ENCODE assay signal across 16 cellular contexts in the genomic region with DNA sequence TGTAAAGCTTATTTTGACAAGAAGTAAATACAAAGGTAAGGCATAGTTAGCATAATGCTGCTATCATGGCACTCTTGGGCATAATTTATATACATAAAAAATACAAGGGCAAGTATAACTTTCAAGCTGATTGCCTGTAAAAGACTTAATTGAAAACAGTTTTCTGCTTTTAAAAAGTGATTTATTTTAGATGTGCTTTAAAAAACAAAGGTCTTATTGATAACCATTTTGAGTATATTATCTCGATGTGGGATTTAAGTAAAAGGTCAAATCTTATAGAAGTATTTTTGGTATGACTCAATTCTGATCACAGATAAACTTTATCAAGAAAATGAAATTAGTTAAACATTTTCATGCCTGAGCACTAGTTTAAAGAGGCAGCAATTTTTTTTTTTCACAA.
DNase-seq lines count a peak whose midpoint lies in the region; ATAC-seq and TF ChIP-seq lines count a peak whose summit lies in the region.
"Had no signal": no experiment of that assay in that cellular context is flagged by ENCODE, and none has a peak within 500 bp of the region (broad histone marks: within the 10 kb centered on the region; RNA-seq: fewer than 3 reads in every experiment).

No MANE protein-coding gene starts in this region.

- DNase-seq in SK-N-SH, result no peak
- no peak for DNase-seq in T-helper 17 cell
- DNase-seq in GM10248 (ENCODE audit: extremely low spot score), result no peak
- DNase-seq: 8988T; CD4-positive, alpha-beta T cell; DMS153; DMS79; GDM1; H9 had no signal

- no peaks in the 10 kb centered on the region for H3K27me3 ChIP-seq in SK-N-SH (ENCODE audit: insufficient read depth)
- H3K27me3 ChIP-seq: BLaER1 treated with 17β-estradiol and CSF1 and Interleukin-3, amounts not matched to agents 10 nM and 100 nM had no signal

- H3K9me3 ChIP-seq in SK-N-SH (no peaks in the 10 kb centered on the region), HEK293 (ENCODE audit: control insufficient read depth, insufficient read depth, low read depth, low read length) (no peaks in the 10 kb centered on the region), T-helper 17 cell (ENCODE audit: control insufficient read depth, low read length, poor library complexity, severe bottlenecking) (no peaks in the 10 kb centered on the region)

- no peak overlapping the region for H3K27ac ChIP-seq in SK-N-SH (ENCODE audit: low read depth in 2 of 2, low read length in 1 of 2)
- H3K27ac ChIP-seq in HEK293 (ENCODE audit: extremely low read depth, low read depth, low read length), result no peak overlapping the region
- H3K27ac ChIP-seq: BLaER1 treated with 17β-estradiol and CSF1 and Interleukin-3, amounts not matched to agents 10 nM and 100 nM had no signal

- H3K36me3 ChIP-seq in SK-N-SH (replicated peaks in 1 of 2; ENCODE audit: control insufficient read depth in 1 of 2, insufficient read depth in 2 of 2, low read length in 1 of 2) (no peaks in the 10 kb centered on the region), HEK293 (ENCODE audit: control insufficient read depth in 2 of 2, insufficient read depth in 1 of 2, low read length in 2 of 2) (no peaks in the 10 kb centered on the region)
- H3K36me3 ChIP-seq: BLaER1 treated with 17β-estradiol and CSF1 and Interleukin-3, amounts not matched to agents 10 nM and 100 nM had no signal

- no peak for TF ChIP-seq EP300 in SK-N-SH (IDR thresholded peaks at IDR 0.05; ENCODE audit: borderline replicate concordance in 1 of 2, low read depth in 1 of 2, low read length in 1 of 2)

- no peak overlapping the region for H2AFZ ChIP-seq in SK-N-SH (ENCODE audit: low read depth)

- H3K4me3 Mint-ChIP-seq in T-helper 17 cell, result no peak overlapping the region
- H3K4me3 Mint-ChIP-seq: B cell; CD4-positive, alpha-beta T cell; H9 had no signal

- H3K27ac Mint-ChIP-seq in T-helper 17 cell, result peak overlapping the region; percentile 12
- H3K27ac Mint-ChIP-seq: B cell; CD4-positive, alpha-beta T cell; H9 had no signal

- CTCF ChIA-PET in SK-N-SH (lab: Yijun Ruan, JAX) (interaction anchor here (1.1 to 1.6 kb wide), 3 partner anchors 10 to 18 kb away, joined by 3 to 4 read pairs (median 3); no protein-coding TSS in a partner anchor), HEK293 (lab: Yijun Ruan, JAX) (interaction anchor here (0.6 to 1.8 kb wide), 2 partner anchors 10 to 67 kb away, joined by 3 to 5 read pairs; no protein-coding TSS in a partner anchor), GM10248 (lab: Yijun Ruan, JAX) (interaction anchor here (1.1 kb wide), 1 partner anchor 41 kb away, joined by 3 read pairs; no protein-coding TSS in a partner anchor)

- no peak overlapping the region for H3K9ac ChIP-seq in SK-N-SH
- H3K9ac ChIP-seq: BLaER1 treated with 17β-estradiol and CSF1 and Interleukin-3, amounts not matched to agents 10 nM and 100 nM had no signal

- TF ChIP-seq CTCF in SK-N-SH (IDR thresholded peaks at IDR 0.05), result no peak
- TF ChIP-seq CTCF in HEK293 (tag by site-specific recombination; IDR thresholded peaks at IDR 0.05), result no peak
- TF ChIP-seq CTCF in GM10248 (IDR thresholded peaks at IDR 0.05; ENCODE audit: control extremely low read depth, extremely low read depth, low read depth, missing control alignments), result no peak

- H3K36me3 Mint-ChIP-seq in T-helper 17 cell (ENCODE audit: low read depth), result no peaks in the 10 kb centered on the region

- H4K20me1 ChIP-seq in SK-N-SH (ENCODE audit: insufficient read depth), result no peaks in the 10 kb centered on the region
- H4K20me1 ChIP-seq: BLaER1 treated with 17β-estradiol and CSF1 and Interleukin-3, amounts not matched to agents 10 nM and 100 nM had no signal

- H3K4me1 Mint-ChIP-seq in T-helper 17 cell, result peaks cover 27% of the 10 kb centered on the region
- H3K4me1 Mint-ChIP-seq: B cell had no signal

- WGBS in SK-N-SH (ENCODE audit: low lambda C conversion rate), result 18% methylated on average over 1 of the region's 1 CpG

- H3K79me2 ChIP-seq in SK-N-SH (ENCODE audit: insufficient read depth), result no peaks in the 10 kb centered on the region

- H3K4me3 ChIP-seq in SK-N-SH (ENCODE audit: low read depth in 2 of 2, low read length in 1 of 2) (no peak overlapping the region), HEK293 (ENCODE audit: low read depth, low read length) (no peak overlapping the region)
- H3K4me3 ChIP-seq: BLaER1 treated with 17β-estradiol and CSF1 and Interleukin-3, amounts not matched to agents 10 nM and 100 nM had no signal

- no peak for TF ChIP-seq RAD21 in SK-N-SH (IDR thresholded peaks at IDR 0.05; ENCODE audit: low read length)

- H3F3A ChIP-seq in SK-N-SH (replicated peaks; ENCODE audit: insufficient read depth), result no peaks in the 10 kb centered on the region

- H3K4me1 ChIP-seq in SK-N-SH (ENCODE audit: control insufficient read depth in 1 of 2, insufficient read depth in 2 of 2, low read depth in 1 of 2, low read length in 1 of 2), result peaks cover 0 to 2% of the 10 kb centered on the region in 2 experiments; a peak in 1 of 4 replicates
- H3K4me1 ChIP-seq in HEK293 (ENCODE audit: control insufficient read depth, insufficient read depth, low read length), result peaks cover 8% of the 10 kb centered on the region
- H3K4me1 ChIP-seq: BLaER1 treated with 17β-estradiol and CSF1 and Interleukin-3, amounts not matched to agents 10 nM and 100 nM had no signal

- H3K4me2 ChIP-seq in SK-N-SH, result no peak overlapping the region
- H3K4me2 ChIP-seq: BLaER1 treated with 17β-estradiol and CSF1 and Interleukin-3, amounts not matched to agents 10 nM and 100 nM had no signal

- ATAC-seq in SK-N-SH treated with all-trans-retinoic acid at 6 μM for 48 hours (no peak), T-helper 17 cell (no peak), GM21526 (IDR thresholded peaks at IDR 0.05; ENCODE audit: low FRiP score, unreplicated experiment) (no peak), GM19328 (IDR thresholded peaks at IDR 0.05; ENCODE audit: unreplicated experiment) (no peak)
- ATAC-seq: HepG2 had no signal

- POLR2A ChIA-PET in SK-N-SH (lab: Yijun Ruan, JAX) (no interaction called here), HEK293 (lab: Yijun Ruan, JAX) (no interaction called here), GM10248 (lab: Yijun Ruan, JAX) (no interaction called here)

- H3K27me3 Mint-ChIP-seq in T-helper 17 cell, result no peaks in the 10 kb centered on the region
- H3K27me3 Mint-ChIP-seq: CD4-positive, alpha-beta T cell had no signal

- no peaks in the 10 kb centered on the region for H3K9me2 ChIP-seq in SK-N-SH

TF ChIP-seq in SK-N-SH treated with all-trans-retinoic acid at 6 μM for 48 hours, 23 proteins besides CTCF, POLR2A, EP300 and RAD21 (continues in another document):
- TF ChIP-seq ISL1 (CRISPR knock-in tag; IDR thresholded peaks at IDR 0.05), result peak; percentile 88
- TF ChIP-seq, protein P1, sequence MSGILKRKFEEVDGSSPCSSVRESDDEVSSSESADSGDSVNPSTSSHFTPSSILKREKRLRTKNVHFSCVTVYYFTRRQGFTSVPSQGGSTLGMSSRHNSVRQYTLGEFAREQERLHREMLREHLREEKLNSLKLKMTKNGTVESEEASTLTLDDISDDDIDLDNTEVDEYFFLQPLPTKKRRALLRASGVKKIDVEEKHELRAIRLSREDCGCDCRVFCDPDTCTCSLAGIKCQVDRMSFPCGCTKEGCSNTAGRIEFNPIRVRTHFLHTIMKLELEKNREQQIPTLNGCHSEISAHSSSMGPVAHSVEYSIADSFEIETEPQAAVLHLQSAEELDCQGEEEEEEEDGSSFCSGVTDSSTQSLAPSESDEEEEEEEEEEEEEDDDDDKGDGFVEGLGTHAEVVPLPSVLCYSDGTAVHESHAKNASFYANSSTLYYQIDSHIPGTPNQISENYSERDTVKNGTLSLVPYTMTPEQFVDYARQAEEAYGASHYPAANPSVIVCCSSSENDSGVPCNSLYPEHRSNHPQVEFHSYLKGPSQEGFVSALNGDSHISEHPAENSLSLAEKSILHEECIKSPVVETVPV (CRISPR knock-in tag; IDR thresholded peaks at IDR 0.05), result no peak

TF ChIP-seq in SK-N-SH, 30 proteins besides CTCF, POLR2A, EP300 and RAD21 (continues in another document):
- TF ChIP-seq, protein P2, sequence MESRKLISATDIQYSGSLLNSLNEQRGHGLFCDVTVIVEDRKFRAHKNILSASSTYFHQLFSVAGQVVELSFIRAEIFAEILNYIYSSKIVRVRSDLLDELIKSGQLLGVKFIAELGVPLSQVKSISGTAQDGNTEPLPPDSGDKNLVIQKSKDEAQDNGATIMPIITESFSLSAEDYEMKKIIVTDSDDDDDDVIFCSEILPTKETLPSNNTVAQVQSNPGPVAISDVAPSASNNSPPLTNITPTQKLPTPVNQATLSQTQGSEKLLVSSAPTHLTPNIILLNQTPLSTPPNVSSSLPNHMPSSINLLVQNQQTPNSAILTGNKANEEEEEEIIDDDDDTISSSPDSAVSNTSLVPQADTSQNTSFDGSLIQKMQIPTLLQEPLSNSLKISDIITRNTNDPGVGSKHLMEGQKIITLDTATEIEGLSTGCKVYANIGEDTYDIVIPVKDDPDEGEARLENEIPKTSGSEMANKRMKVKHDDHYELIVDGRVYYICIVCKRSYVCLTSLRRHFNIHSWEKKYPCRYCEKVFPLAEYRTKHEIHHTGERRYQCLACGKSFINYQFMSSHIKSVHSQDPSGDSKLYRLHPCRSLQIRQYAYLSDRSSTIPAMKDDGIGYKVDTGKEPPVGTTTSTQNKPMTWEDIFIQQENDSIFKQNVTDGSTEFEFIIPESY (IDR thresholded peaks at IDR 0.05; ENCODE audit: borderline replicate concordance, low read depth), result no peak
- TF ChIP-seq TCF12 (IDR thresholded peaks at IDR 0.05), result no peak

TF ChIP-seq in HEK293, 187 proteins besides CTCF, POLR2A, EP300 and RAD21:
- TF ChIP-seq PRDM1 (tag by site-specific recombination; IDR thresholded peaks at IDR 0.05) (peak; percentile 21; the same call in 1 of the 2 replicates), FEZF1 (tag by site-specific recombination; IDR thresholded peaks at IDR 0.05) (0 out of 2 replicates have a peak, but pooled peaks have one; percentile 22), GLIS2 (tag by site-specific recombination; IDR thresholded peaks at IDR 0.05) (no peak)
- TF ChIP-seq, protein P3, sequence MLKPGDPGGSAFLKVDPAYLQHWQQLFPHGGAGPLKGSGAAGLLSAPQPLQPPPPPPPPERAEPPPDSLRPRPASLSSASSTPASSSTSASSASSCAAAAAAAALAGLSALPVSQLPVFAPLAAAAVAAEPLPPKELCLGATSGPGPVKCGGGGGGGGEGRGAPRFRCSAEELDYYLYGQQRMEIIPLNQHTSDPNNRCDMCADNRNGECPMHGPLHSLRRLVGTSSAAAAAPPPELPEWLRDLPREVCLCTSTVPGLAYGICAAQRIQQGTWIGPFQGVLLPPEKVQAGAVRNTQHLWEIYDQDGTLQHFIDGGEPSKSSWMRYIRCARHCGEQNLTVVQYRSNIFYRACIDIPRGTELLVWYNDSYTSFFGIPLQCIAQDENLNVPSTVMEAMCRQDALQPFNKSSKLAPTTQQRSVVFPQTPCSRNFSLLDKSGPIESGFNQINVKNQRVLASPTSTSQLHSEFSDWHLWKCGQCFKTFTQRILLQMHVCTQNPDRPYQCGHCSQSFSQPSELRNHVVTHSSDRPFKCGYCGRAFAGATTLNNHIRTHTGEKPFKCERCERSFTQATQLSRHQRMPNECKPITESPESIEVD (tag by site-specific recombination; IDR thresholded peaks at IDR 0.05), result peak; percentile 74
